ENCODE assay signal across 18 cellular contexts in genomic region chr4:64756016-64756415, GRCh38.
DNase-seq lines count a peak whose midpoint lies in the region; ATAC-seq, FAIRE-seq and TF ChIP-seq lines count a peak whose summit lies in the region.
"Had no signal": no experiment of that assay in that cellular context is flagged by ENCODE, and none has a peak within 500 bp of the region (broad histone marks: within the 10 kb centered on the region; RNA-seq: fewer than 3 reads in every experiment).

No MANE protein-coding gene starts in this region.

- no peak overlapping the region for H3K4ac ChIP-seq in mesenchymal stem cell (ENCODE audit: low read depth in 1 of 2, low read length in 2 of 2)

- H3K79me1 ChIP-seq in mesenchymal stem cell (replicated peaks; ENCODE audit: low read length, poor library complexity, severe bottlenecking) = no peaks in the 10 kb centered on the region

- H3K36me3 ChIP-seq in bronchial epithelial cell (ENCODE audit: control insufficient read depth, insufficient read depth, low read length) = no peaks in the 10 kb centered on the region
- H3K36me3 ChIP-seq in mesenchymal stem cell (ENCODE audit: control insufficient read depth in 1 of 2, insufficient read depth in 2 of 2, low read depth in 1 of 2, low read length in 2 of 2) = no peaks in the 10 kb centered on the region
- no peaks in the 10 kb centered on the region for H3K36me3 ChIP-seq in upper lobe of right lung
- H3K36me3 ChIP-seq: stomach had no signal

- no peak overlapping the region for H4K91ac ChIP-seq in mesenchymal stem cell (ENCODE audit: low read length)

- no peak overlapping the region for H2BK5ac ChIP-seq in mesenchymal stem cell (ENCODE audit: low read depth, low read length, poor library complexity, severe bottlenecking)

- peak; percentile 29 for DNase-seq in EL
- DNase-seq in NB4 (ENCODE audit: low read depth) = peak; percentile 50
- DNase-seq in bronchial epithelial cell (ENCODE audit: low read depth) = peak; percentile 40
- peak; percentile 67 for DNase-seq in mesenchymal stem cell
- DNase-seq in urothelium cell line (ENCODE audit: low spot score) = no peak
- DNase-seq in NAMALWA (ENCODE audit: low spot score) = no peak
- no peak for DNase-seq in upper lobe of right lung
- DNase-seq in stimulated activated naive CD4-positive, alpha-beta T cell treated with Interleukin-2 at 50 U/mL for 16 hours (lab: John Stamatoyannopoulos, UW) = no peak
- DNase-seq: activated CD4-positive, CD25-positive, alpha-beta regulatory T cell treated with anti-CD3 and anti-CD28 coated beads, Interleukin-2, amount 50 U/mL, for 72 hours; activated T-cell treated with anti-CD3 and anti-CD28 coated beads, Interleukin-2, amount 50 U/mL, for 4 hours; erythroblast; midbrain; NCI-H187; posterior cingulate gyrus; SK-N-SH; stomach; T1000 had no signal

- no peak for FAIRE-seq in bronchial epithelial cell (lab: Jason Lieb, UNC)
- FAIRE-seq in urothelium cell line (lab: Jason Lieb, UNC) = no peak

- H3K4me1 ChIP-seq in mesenchymal stem cell (ENCODE audit: control insufficient read depth, insufficient read depth, low read depth, low read length) = no peaks in the 10 kb centered on the region
- no peaks in the 10 kb centered on the region for H3K4me1 ChIP-seq in upper lobe of right lung
- H3K4me1 ChIP-seq: stomach had no signal

- no peak overlapping the region for H3K4me2 ChIP-seq in mesenchymal stem cell (ENCODE audit: low read length, poor library complexity, severe bottlenecking)
- H3K4me2 ChIP-seq: SK-N-SH had no signal

- H3K27me3 ChIP-seq in bronchial epithelial cell (ENCODE audit: control insufficient read depth, insufficient read depth, low read length) = no peaks in the 10 kb centered on the region
- H3K27me3 ChIP-seq in mesenchymal stem cell (ENCODE audit: control insufficient read depth in 1 of 2, insufficient read depth in 1 of 2, low read length in 2 of 2) = no peaks in the 10 kb centered on the region
- no peaks in the 10 kb centered on the region for H3K27me3 ChIP-seq in upper lobe of right lung
- H3K27me3 ChIP-seq: stomach had no signal

- no peak overlapping the region for H2AFZ ChIP-seq in mesenchymal stem cell (ENCODE audit: low read depth, low read length)

- H3K4me3 ChIP-seq in NB4 (ENCODE audit: low read depth, low read length) (no peak overlapping the region), bronchial epithelial cell (ENCODE audit: low read depth, low read length) (no peak overlapping the region), mesenchymal stem cell (ENCODE audit: insufficient read depth in 1 of 2, low read depth in 1 of 2, low read length in 2 of 2) (no peak overlapping the region), upper lobe of right lung (no peak overlapping the region)
- H3K4me3 ChIP-seq: stomach had no signal

- H3K23ac ChIP-seq in mesenchymal stem cell (ENCODE audit: low read length in 2 of 2) = no peak overlapping the region

- no peak overlapping the region for H3K14ac ChIP-seq in mesenchymal stem cell (ENCODE audit: low read length in 2 of 2)

- H3K27ac ChIP-seq in mesenchymal stem cell (ENCODE audit: low read length, poor library complexity, severe bottlenecking) (no peak overlapping the region), upper lobe of right lung (no peak overlapping the region)
- H3K27ac ChIP-seq: stomach had no signal

- H3K9ac ChIP-seq in mesenchymal stem cell (ENCODE audit: low read length) = no peak overlapping the region
- H3K9ac ChIP-seq: SK-N-SH had no signal

- no peaks in the 10 kb centered on the region for H3K9me3 ChIP-seq in mesenchymal stem cell (ENCODE audit: control insufficient read depth, low read length)
- no peaks in the 10 kb centered on the region for H3K9me3 ChIP-seq in upper lobe of right lung
- H3K9me3 ChIP-seq: SK-N-SH had no signal

- no peak for ATAC-seq in upper lobe of right lung
- ATAC-seq: activated naive CD4-positive, alpha-beta T cell treated with anti-CD3 and anti-CD28 coated beads, Interleukin-2, amount 50 U/mL, for 72 hours; activated T-cell treated with anti-CD3 and anti-CD28 coated beads, Interleukin-2, amount 50 U/mL, for 4 hours had no signal

- H3K18ac ChIP-seq in mesenchymal stem cell (ENCODE audit: low read depth in 1 of 2, low read length in 2 of 2) = no peak overlapping the region

- no peak overlapping the region for H2AK5ac ChIP-seq in mesenchymal stem cell (ENCODE audit: low read length, severe bottlenecking)

- no peak overlapping the region for H4K8ac ChIP-seq in mesenchymal stem cell (ENCODE audit: low read length)

- intact Hi-C loops in upper lobe of right lung (cut with DNase I) = no loop called here

- H2BK12ac ChIP-seq in mesenchymal stem cell (ENCODE audit: low read length in 2 of 2) = no peak overlapping the region

- 40% methylated on average over 2 of the region's 2 CpGs for WGBS in mesenchymal stem cell

- TF ChIP-seq CTCF in NB4 (IDR thresholded peaks at IDR 0.05; ENCODE audit: low read depth, low read length) = no peak
- TF ChIP-seq CTCF in bronchial epithelial cell (IDR thresholded peaks at IDR 0.05; ENCODE audit: insufficient read depth, low read length, severe bottlenecking) = no peak
- no peak for TF ChIP-seq CTCF in upper lobe of right lung (IDR thresholded peaks at IDR 0.05)

- no peak for TF ChIP-seq POLR2A in NB4 (IDR thresholded peaks at IDR 0.05; ENCODE audit: extremely low read depth, insufficient read length)

- H2BK120ac ChIP-seq in mesenchymal stem cell (ENCODE audit: low read depth, low read length) = no peak overlapping the region

- H2BK15ac ChIP-seq in mesenchymal stem cell (ENCODE audit: low read depth, poor library complexity, severe bottlenecking) = no peak overlapping the region

Comparison
In these comparisons a context has a peak if more than half of its experiments do, and no peak if none do; other contexts are left out.
1. DNase-seq: peak in EL (single experiment), NB4 (single experiment), bronchial epithelial cell (single experiment) and mesenchymal stem cell (single experiment); none in urothelium cell line (single experiment), NAMALWA (single experiment), upper lobe of right lung (single experiment) and stimulated activated naive CD4-positive, alpha-beta T cell treated with Interleukin-2 at 50 U/mL for 16 hours (single experiment).